15 cellular contexts compared by ENCODE assay signal in the genomic region with DNA sequence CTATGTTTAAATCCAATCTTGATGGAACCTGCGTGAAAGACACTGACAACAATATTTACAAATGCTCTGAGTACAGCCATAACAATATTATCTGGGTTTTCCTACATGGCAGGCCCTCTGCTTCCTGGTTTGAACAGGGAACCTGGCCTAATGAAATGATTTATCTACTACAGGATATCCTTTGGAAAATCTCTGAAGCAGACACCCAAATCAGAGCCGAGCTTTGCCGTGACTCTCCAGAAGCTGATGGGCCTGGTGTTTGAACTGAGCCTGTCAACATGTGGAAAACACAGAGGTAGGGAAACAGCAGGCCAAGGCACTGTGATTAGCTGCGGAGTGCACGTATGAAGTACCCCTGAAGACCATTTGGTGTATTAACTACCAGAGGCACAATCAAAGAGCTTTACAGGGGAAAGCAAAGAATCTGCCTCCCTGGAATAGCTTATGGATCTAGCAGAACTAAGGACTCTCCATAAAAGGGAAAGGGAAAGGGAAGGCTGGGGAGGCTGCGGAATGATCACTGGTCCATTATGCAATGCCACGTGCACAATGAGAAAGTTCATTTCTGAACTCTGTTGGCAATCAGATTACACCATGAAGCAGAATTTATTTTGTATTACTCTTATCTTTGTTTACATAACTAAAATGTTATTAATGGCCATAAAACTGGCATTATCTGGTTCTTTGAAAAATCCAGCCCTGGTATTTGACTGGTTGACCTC.
DNase-seq lines count a peak whose midpoint lies in the region; ATAC-seq and TF ChIP-seq lines count a peak whose summit lies in the region.
"Had no signal": no experiment of that assay in that cellular context is flagged by ENCODE, and none has a peak within 500 bp of the region (broad histone marks: within the 10 kb centered on the region; RNA-seq: fewer than 3 reads in every experiment).

No MANE protein-coding gene starts in this region.

- no peaks in the 10 kb centered on the region for H3K36me3 ChIP-seq in spleen

- no peaks in the 10 kb centered on the region for H3K27me3 ChIP-seq in spleen (replicated peaks in 1 of 7)

- H3K9me3 ChIP-seq in spleen: no peaks in the 10 kb centered on the region

- ATAC-seq in HG03439 (IDR thresholded peaks at IDR 0.05; ENCODE audit: unreplicated experiment): no peak
- ATAC-seq: T-helper 17 cell had no signal

- TF ChIP-seq CTCF in spleen (IDR thresholded peaks at IDR 0.05 in 8 of 11, conservative IDR thresholded peaks at IDR 0.05 in 3 of 11): no peak

- H3K4me3 ChIP-seq in spleen: no peak overlapping the region

- peaks cover 0 to 70% (median 46%) of the 10 kb centered on the region in 6 donors for H3K4me1 ChIP-seq in spleen

- DNase-seq in EH (ENCODE audit: low read depth) (peak; percentile 16), amniotic epithelial cell (ENCODE audit: low read depth) (peak; percentile 51), left kidney (ENCODE audit: low read depth, low spot score) (peak; percentile 31), spleen (no peak), NCI-H2227 (lab: John Stamatoyannopoulos, UW; ENCODE audit: unreplicated experiment) (no peak), DMS79 (lab: John Stamatoyannopoulos, UW) (no peak)
- no peak for DNase-seq in activated CD4-positive, alpha-beta T cell treated with anti-CD3 and anti-CD28 coated beads for 1 hour
- DNase-seq: activated naive CD4-positive, alpha-beta T cell treated with anti-CD3 and anti-CD28 coated beads, Interleukin-2, amount 50 U/mL, for 16 hours; foreskin melanocyte; NCI-H2029 treated with DMSO at 0.1 percent for 48 hours; NCI-H82; RPMI8226; substantia nigra; T-helper 17 cell had no signal

- no peak for TF ChIP-seq POLR2A in spleen (IDR thresholded peaks at IDR 0.05)

- WGBS in spleen, 5 donors: 61 to 70% (median 67%) methylated on average over 7 of the region's 7 CpGs

- peak overlapping the region; percentile 5 to 83 (median 68) for H3K27ac ChIP-seq in spleen

- intact Hi-C loops in spleen (cut with DNase I; ENCODE audit: low total_unique reads): no loop called here

Comparison
In these comparisons a context has a peak if more than half of its experiments do, and no peak if none do; other contexts are left out.
1. DNase-seq: peak in EH (single experiment), amniotic epithelial cell (single experiment) and left kidney (single experiment); none in spleen (single experiment), NCI-H2227 (single experiment), activated CD4-positive, alpha-beta T cell treated with anti-CD3 and anti-CD28 coated beads for 1 hour (single experiment) and DMS79 (single experiment).